In genomic region chr16:12199524-12199923, GRCh38 we compare ENCODE assay signal across 24 cellular contexts.
DNase-seq lines count a peak whose midpoint lies in the region; ATAC-seq, FAIRE-seq and TF ChIP-seq lines count a peak whose summit lies in the region.
"Had no signal": no experiment of that assay in that cellular context is flagged by ENCODE, and none has a peak within 500 bp of the region (broad histone marks: within the 10 kb centered on the region; RNA-seq: fewer than 3 reads in every experiment).

No MANE protein-coding gene starts in this region.

- H3K4me1 ChIP-seq in A549 = no peaks in the 10 kb centered on the region
- peaks cover 4% of the 10 kb centered on the region for H3K4me1 ChIP-seq in hepatocyte (ENCODE audit: insufficient read depth)
- H3K4me1 ChIP-seq: BE2C, Caco-2 had no signal

- H3K79me2 ChIP-seq in hepatocyte = no peaks in the 10 kb centered on the region

- no peak for ATAC-seq in A549
- no peak for ATAC-seq in GM19467 (IDR thresholded peaks at IDR 0.05; ENCODE audit: unreplicated experiment)
- ATAC-seq in activated CD4-positive, CD25-positive, alpha-beta regulatory T cell treated with anti-CD3 and anti-CD28 coated beads, Interleukin-2, amount 50 U/mL, for 24 hours = no peak

- H3K4me2 ChIP-seq in A549 (no peak overlapping the region), hepatocyte (no peak overlapping the region)

- H3K9me2 ChIP-seq in hepatocyte (replicated peaks; ENCODE audit: insufficient read depth) = no peaks in the 10 kb centered on the region

- no peaks in the 10 kb centered on the region for H3K27me3 ChIP-seq in hepatocyte
- H3K27me3 ChIP-seq: BE2C had no signal

- TF ChIP-seq RAD21 in A549 (conservative IDR thresholded peaks at IDR 0.05 in 1 of 2, IDR thresholded peaks at IDR 0.05 in 1 of 2) (no peak), Ishikawa (IDR thresholded peaks at IDR 0.05; ENCODE audit: low read depth) (no peak)

- TF ChIP-seq CTCF in A549 (IDR thresholded peaks at IDR 0.05) (no peak), hepatocyte (IDR thresholded peaks at IDR 0.05; ENCODE audit: poor library complexity) (no peak)

- no peak for TF ChIP-seq POLR2A in A549 (IDR thresholded peaks at IDR 0.05; ENCODE audit: low read length)
- no peak for TF ChIP-seq POLR2A in GM12892 (IDR thresholded peaks at IDR 0.05; ENCODE audit: low read depth, low read length)

- H3K9me3 ChIP-seq in A549 (no peaks in the 10 kb centered on the region), hepatocyte (ENCODE audit: low read depth) (no peaks in the 10 kb centered on the region)
- H3K9me3 ChIP-seq: BE2C, Caco-2 had no signal

- H3K27ac ChIP-seq in A549 (no peak overlapping the region), hepatocyte (no peak overlapping the region)

- FAIRE-seq in A549 (lab: Jason Lieb, UNC) (no peak), GM12892 (lab: Jason Lieb, UNC) (no peak)

- TF ChIP-seq EP300 in A549 (IDR thresholded peaks at IDR 0.05) (no peak), Ishikawa (IDR thresholded peaks at IDR 0.05; ENCODE audit: borderline replicate concordance) (peak; percentile 76; the same call in 1 of the 2 replicates)

- H2AFZ ChIP-seq in hepatocyte = no peak overlapping the region

- no peak overlapping the region for H3K4me3 ChIP-seq in A549
- H3K4me3 ChIP-seq in hepatocyte = no peak overlapping the region

- H4K20me1 ChIP-seq in hepatocyte (ENCODE audit: insufficient read depth, poor library complexity, severe bottlenecking) = no peaks in the 10 kb centered on the region

- POLR2A ChIA-PET in A549 (lab: Yijun Ruan, JAX) = no interaction called here

- H3K36me3 ChIP-seq in hepatocyte (replicated peaks; ENCODE audit: insufficient read depth, low read depth) = no peaks in the 10 kb centered on the region
- H3K36me3 ChIP-seq: BE2C had no signal

- 75% methylated on average over 8 of the region's 8 CpGs for WGBS in A549 (ENCODE audit: missing lambda C conversion rate)
- 74% methylated on average over 8 of the region's 8 CpGs for WGBS in hepatocyte (ENCODE audit: low lambda C conversion rate, missing lambda C conversion rate)

- CTCF ChIA-PET in A549 (lab: Yijun Ruan, JAX) = interaction anchor here (1.6 kb wide), 1 partner anchor 105 kb away, joined by 4 read pairs; no protein-coding TSS in a partner anchor

- DNase-seq in A549 (ENCODE audit: low read depth in 1 of 2, low spot score in 1 of 2) = no peak
- DNase-seq in hepatocyte (ENCODE audit: low spot score) = peak; percentile 49
- DNase-seq in mesenteric fat pad (ENCODE audit: low spot score) = peak; percentile 14
- no peak for DNase-seq in GM12892 (ENCODE audit: insufficient read length)
- DNase-seq in inferior parietal cortex (ENCODE audit: extremely low spot score) = no peak
- DNase-seq: 8988T; BE2C; CD4-positive, alpha-beta T cell; GDM1; HFFc6; IMR-90; MM.1S; NCI-H1092; NCI-H1436 treated with DMSO at 0.1 percent for 48 hours; NCI-H2081; NCI-H2171 treated with DMSO at 0.1 percent for 48 hours; NCI-H446 treated with DMSO at 0.1 percent for 48 hours; NCI-H748 treated with DMSO at 0.1 percent for 48 hours; NK-92 treated with Interleukin-12 subunit alpha and Interleukin-12 subunit beta, amount 100 ng/mL, for 24 hours; Right ventricle myocardium superior had no signal

TF ChIP-seq in A549, 52 proteins besides CTCF, POLR2A, EP300 and RAD21:
- peak; percentile 69; the same call in 1 of the 2 replicates for TF ChIP-seq EHMT2 (IDR thresholded peaks at IDR 0.05; ENCODE audit: low read depth)
- no peak for TF ChIP-seq FOSB (CRISPR knock-in tag; IDR thresholded peaks at IDR 0.05)
- TF ChIP-seq, protein P1, sequence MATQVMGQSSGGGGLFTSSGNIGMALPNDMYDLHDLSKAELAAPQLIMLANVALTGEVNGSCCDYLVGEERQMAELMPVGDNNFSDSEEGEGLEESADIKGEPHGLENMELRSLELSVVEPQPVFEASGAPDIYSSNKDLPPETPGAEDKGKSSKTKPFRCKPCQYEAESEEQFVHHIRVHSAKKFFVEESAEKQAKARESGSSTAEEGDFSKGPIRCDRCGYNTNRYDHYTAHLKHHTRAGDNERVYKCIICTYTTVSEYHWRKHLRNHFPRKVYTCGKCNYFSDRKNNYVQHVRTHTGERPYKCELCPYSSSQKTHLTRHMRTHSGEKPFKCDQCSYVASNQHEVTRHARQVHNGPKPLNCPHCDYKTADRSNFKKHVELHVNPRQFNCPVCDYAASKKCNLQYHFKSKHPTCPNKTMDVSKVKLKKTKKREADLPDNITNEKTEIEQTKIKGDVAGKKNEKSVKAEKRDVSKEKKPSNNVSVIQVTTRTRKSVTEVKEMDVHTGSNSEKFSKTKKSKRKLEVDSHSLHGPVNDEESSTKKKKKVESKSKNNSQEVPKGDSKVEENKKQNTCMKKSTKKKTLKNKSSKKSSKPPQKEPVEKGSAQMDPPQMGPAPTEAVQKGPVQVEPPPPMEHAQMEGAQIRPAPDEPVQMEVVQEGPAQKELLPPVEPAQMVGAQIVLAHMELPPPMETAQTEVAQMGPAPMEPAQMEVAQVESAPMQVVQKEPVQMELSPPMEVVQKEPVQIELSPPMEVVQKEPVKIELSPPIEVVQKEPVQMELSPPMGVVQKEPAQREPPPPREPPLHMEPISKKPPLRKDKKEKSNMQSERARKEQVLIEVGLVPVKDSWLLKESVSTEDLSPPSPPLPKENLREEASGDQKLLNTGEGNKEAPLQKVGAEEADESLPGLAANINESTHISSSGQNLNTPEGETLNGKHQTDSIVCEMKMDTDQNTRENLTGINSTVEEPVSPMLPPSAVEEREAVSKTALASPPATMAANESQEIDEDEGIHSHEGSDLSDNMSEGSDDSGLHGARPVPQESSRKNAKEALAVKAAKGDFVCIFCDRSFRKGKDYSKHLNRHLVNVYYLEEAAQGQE (IDR thresholded peaks at IDR 0.05) = peak; percentile 90

TF ChIP-seq in Ishikawa, 13 proteins besides CTCF, POLR2A, EP300 and RAD21:
- TF ChIP-seq TCF12 (IDR thresholded peaks at IDR 0.05; ENCODE audit: low read depth) (peak; percentile 84), TEAD4 (IDR thresholded peaks at IDR 0.05) (peak; percentile 56; the same call in 1 of the 2 replicates)
- TF ChIP-seq, protein P2, sequence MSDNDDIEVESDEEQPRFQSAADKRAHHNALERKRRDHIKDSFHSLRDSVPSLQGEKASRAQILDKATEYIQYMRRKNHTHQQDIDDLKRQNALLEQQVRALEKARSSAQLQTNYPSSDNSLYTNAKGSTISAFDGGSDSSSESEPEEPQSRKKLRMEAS (IDR thresholded peaks at IDR 0.05) = no peak
- TF ChIP-seq, protein P1 (IDR thresholded peaks at IDR 0.05; ENCODE audit: low read depth) = peak; percentile 95
TF ChIP-seq in Ishikawa: peak in this region for 3.

Comparison
In these comparisons a context has a peak if more than half of its experiments do, and no peak if none do; other contexts are left out.
1. DNase-seq: peak in hepatocyte (single experiment) and mesenteric fat pad (single experiment); none in A549 (0 of 2), GM12892 (single experiment) and inferior parietal cortex (single experiment).